Comparison of ENCODE assay signal across 8 cellular contexts in the genomic region with DNA sequence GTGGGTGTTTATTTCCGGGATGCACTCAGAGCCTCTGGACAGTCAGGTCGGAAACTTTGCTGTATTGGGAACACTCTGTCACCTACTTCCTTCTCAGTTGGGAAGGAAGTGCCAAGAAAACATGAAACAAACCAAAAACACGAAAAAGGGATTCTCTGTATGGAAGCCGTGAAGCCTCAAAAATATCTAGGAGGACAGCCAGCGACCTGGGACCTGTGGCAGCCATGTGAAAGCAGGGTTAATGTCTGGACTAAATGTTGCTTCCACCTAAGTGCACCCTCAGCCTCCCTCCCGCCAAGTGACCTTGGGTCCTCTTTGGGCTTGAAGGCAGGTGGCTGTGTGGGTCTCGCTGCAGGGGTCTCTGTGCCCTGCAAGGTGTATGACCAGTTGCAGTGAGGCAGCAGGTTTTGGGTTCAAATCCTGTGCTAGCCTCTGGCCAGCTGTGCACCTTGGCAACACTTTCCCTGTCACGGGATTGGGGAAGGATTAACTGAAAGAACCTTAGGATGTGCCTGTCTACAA. TPM values are rescaled to one million over a fixed set of nuclear protein-coding genes. Genes with fewer than 3 reads are reported as not detected.
DNase-seq lines count a peak whose midpoint lies in the region; ATAC-seq, FAIRE-seq and TF ChIP-seq lines count a peak whose summit lies in the region.

No MANE protein-coding gene starts in this region.

- FAIRE-seq in GM12891 (lab: Jason Lieb, UNC), result peak; percentile 38

- H3K36me3 ChIP-seq in SK-N-MC (ENCODE audit: insufficient read depth, low read length) (no peaks in the 10 kb centered on the region), prostate gland (no peaks in the 10 kb centered on the region)

- TF ChIP-seq CTCF in fibroblast of mammary gland (conservative IDR thresholded peaks at IDR 0.05; ENCODE audit: control insufficient read depth, insufficient read depth, low read depth, low read length), result no peak
- no peak for TF ChIP-seq CTCF in prostate gland (IDR thresholded peaks at IDR 0.05)

- H3K27ac ChIP-seq in SK-N-MC, result no peak overlapping the region
- peak overlapping the region; percentile 87 to 89 for H3K27ac ChIP-seq in prostate gland

- H3K9me3 ChIP-seq in SK-N-MC (ENCODE audit: low read depth, low read length) (no peaks in the 10 kb centered on the region), prostate gland (no peaks in the 10 kb centered on the region)

- DNase-seq in GM12891 (ENCODE audit: insufficient read length, low spot score), result no peak
- DNase-seq in SK-N-MC (ENCODE audit: low read depth, low spot score), result no peak
- peak; percentile 31 for DNase-seq in fibroblast of mammary gland (ENCODE audit: low read depth)
- no peak for DNase-seq in prostate gland (ENCODE audit: low spot score)
- DNase-seq in middle frontal gyrus (ENCODE audit: extremely low spot score, low spot score), result no peak
- DNase-seq in effector CD4-positive, alpha-beta T cell, result no peak
- DNase-seq in NCI-H1436 treated with DMSO at 0.1 percent for 48 hours (lab: John Stamatoyannopoulos, UW), result no peak

- ATAC-seq in HG03139 (IDR thresholded peaks at IDR 0.05; ENCODE audit: unreplicated experiment), result no peak

- peaks cover 4% of the 10 kb centered on the region for H3K4me1 ChIP-seq in prostate gland (replicated peaks)

- H3K9ac ChIP-seq in SK-N-MC (ENCODE audit: insufficient read length), result peak overlapping the region; percentile 97

- 20% methylated on average over 8 of the region's 8 CpGs for WGBS in prostate gland

- intact Hi-C loops in prostate gland (cut with DNase I), result loop anchor here (2.0 to 10.0 kb wide), 2 partner anchors 27 to 173 kb away; partner anchors contain the start of gene AP5S1

- no peaks in the 10 kb centered on the region for H3K27me3 ChIP-seq in prostate gland (replicated peaks; ENCODE audit: insufficient read depth)

- TF ChIP-seq POLR2A in GM12891 (IDR thresholded peaks at IDR 0.05; ENCODE audit: low read depth, low read length) (no peak), prostate gland (IDR thresholded peaks at IDR 0.05) (no peak)

- H3K4me3 ChIP-seq in SK-N-MC (peak overlapping the region; percentile 98), fibroblast of mammary gland (ENCODE audit: control insufficient read depth, low read depth, low read length) (peak overlapping the region; percentile 81), prostate gland (peak overlapping the region; percentile 90 to 97)

TF ChIP-seq in GM12891, 5 proteins besides CTCF, POLR2A, EP300 and RAD21:
- 0 out of 2 replicates have a peak, but pooled peaks have one; percentile 22 for TF ChIP-seq TAF1 (IDR thresholded peaks at IDR 0.05; ENCODE audit: low read depth, low read length)
- TF ChIP-seq POLR2AphosphoS5 (IDR thresholded peaks at IDR 0.05; ENCODE audit: low read depth, low read length), result no peak

RNA-seq across cellular contexts. Expression of gene MAVS, which starts 0.8 kb away (rescaled TPM):
- 7.8 TPM for polyA plus RNA-seq in GM12891 (2012; ENCODE audit: low read depth, missing spikeins)
- total RNA-seq in prostate gland, result 10 to 100 TPM; 26.7 to 40.2 TPM

RNA-seq across cellular contexts. Expression of gene AP5S1, which starts 27.1 kb away (rescaled TPM):
- 6.9 TPM for polyA plus RNA-seq in GM12891 (2012; ENCODE audit: low read depth, missing spikeins)
- 10 to 100 TPM; 21.1 to 28.0 TPM for total RNA-seq in prostate gland

RNA-seq across cellular contexts. Expression of gene PANK2, which starts 41.7 kb away (rescaled TPM):
- 25.2 TPM for polyA plus RNA-seq in GM12891 (2012; ENCODE audit: low read depth, missing spikeins)
- 10 to 100 TPM; 49.7 to 53.9 TPM for total RNA-seq in prostate gland

RNA-seq across cellular contexts. Expression of gene CDC25B, which starts 51.4 kb away (rescaled TPM):
- 20.1 TPM for polyA plus RNA-seq in GM12891 (2012; ENCODE audit: low read depth, missing spikeins)
- total RNA-seq in prostate gland, result 10 to 100 TPM in 1 of 2 donors, 1 to 10 TPM in 1; 8.7 to 25.6 TPM
